19 cellular contexts compared by ENCODE assay signal in genomic region chr6:118285791-118286190, GRCh38.
"Had no signal": no experiment of that assay in that cellular context is flagged by ENCODE, and none has a peak within 500 bp of the region (broad histone marks: within the 10 kb centered on the region; RNA-seq: fewer than 3 reads in every experiment).

No MANE protein-coding gene starts in this region.

- H3K9me3 ChIP-seq: colonic mucosa, gastroesophageal sphincter had no signal

- H3K4me1 Mint-ChIP-seq: activated B cell treated with CpG ODN at 0.5 μM for 24 hours had no signal

- H3K36me3 Mint-ChIP-seq: activated CD4-positive, alpha-beta memory T cell treated with anti-CD3 and anti-CD28 coated beads for 36 hours; activated naive CD8-positive, alpha-beta T cell; natural killer cell treated with Interleukin-12 subunit alpha and Interleukin-12 subunit beta and Interleukin-15 and Interleukin-18, amount 100 ng/mL, for 72 hours; T-cell; type B pancreatic cell had no signal

- H3K27me3 ChIP-seq: colonic mucosa, gastroesophageal sphincter had no signal

- H3K9me3 Mint-ChIP-seq: activated B cell treated with CpG ODN at 0.5 μM for 24 hours; activated CD4-positive, alpha-beta memory T cell treated with anti-CD3 and anti-CD28 coated beads for 36 hours; activated T-helper 1 cell treated with anti-CD3 and anti-CD28 coated beads, Interleukin-12 subunit alpha, Interleukin-12 subunit beta, Interleukin-2, Interleukin-4 antibody, amounts not matched to agents 30 ng/mL and 10 ng/mL and 1 ng/mL, durations not matched to agents 14 hours and 24 hours and 36 hours; brain; natural killer cell treated with Interleukin-12 subunit alpha and Interleukin-12 subunit beta and Interleukin-15 and Interleukin-18, amount 100 ng/mL, for 72 hours; T-cell; type B pancreatic cell had no signal

- DNase-seq: activated B cell treated with CpG ODN at 0.5 μM for 24 hours; activated CD4-positive, alpha-beta memory T cell treated with anti-CD3 and anti-CD28 coated beads for 36 hours; activated CD4-positive, alpha-beta T cell treated with anti-CD3 and anti-CD28 coated beads for 4 hours; activated T-cell treated with anti-CD3 and anti-CD28 coated beads for 4 hours; amniotic stem cell; central memory CD4-positive, alpha-beta T cell; colonic mucosa; stimulated activated CD4-positive, alpha-beta T cell treated with anti-CD3 and anti-CD28 coated beads, Interleukin-12 subunit alpha, Interleukin-12 subunit beta, amount 100 ng/mL, for 4 hours; stimulated activated CD4-positive, alpha-beta T cell treated with anti-CD3 and anti-CD28 coated beads, Interleukin-1b, Interleukin-23, amount 100 ng/mL, for 48 hours; stimulated activated CD8-positive, alpha-beta memory T cell treated with anti-CD3 and anti-CD28 coated beads, Interleukin-4, amount 100 ng/mL, for 48 hours; stimulated activated naive CD4-positive, alpha-beta T cell treated with Interleukin-2 at 50 U/mL for 16 hours; T-cell had no signal

- H3K4me1 ChIP-seq: colonic mucosa had no signal

- H3K27me3 Mint-ChIP-seq: activated CD4-positive, alpha-beta memory T cell treated with anti-CD3 and anti-CD28 coated beads for 36 hours had no signal

- H3K27ac ChIP-seq: colonic mucosa had no signal

- H3K4me3 Mint-ChIP-seq: activated B cell treated with CpG ODN at 0.5 μM for 24 hours; activated CD4-positive, alpha-beta memory T cell treated with anti-CD3 and anti-CD28 coated beads for 36 hours; activated naive CD8-positive, alpha-beta T cell; activated T-helper 1 cell treated with anti-CD3 and anti-CD28 coated beads, Interleukin-12 subunit alpha, Interleukin-12 subunit beta, Interleukin-2, Interleukin-4 antibody, amounts not matched to agents 30 ng/mL and 10 ng/mL and 1 ng/mL, durations not matched to agents 14 hours and 24 hours and 36 hours; brain; natural killer cell treated with Interleukin-12 subunit alpha and Interleukin-12 subunit beta and Interleukin-15 and Interleukin-18, amount 100 ng/mL, for 72 hours; T-cell; type B pancreatic cell had no signal

- H3K4me3 ChIP-seq: colonic mucosa, gastroesophageal sphincter, lung had no signal

- H3K36me3 ChIP-seq: colonic mucosa, gastroesophageal sphincter had no signal

- ATAC-seq: gastroesophageal sphincter; natural killer cell treated with Interleukin-12 subunit alpha and Interleukin-12 subunit beta and Interleukin-15 and Interleukin-18, amount 100 ng/mL, for 72 hours; T-cell had no signal

- H3K27ac Mint-ChIP-seq: activated B cell treated with CpG ODN at 0.5 μM for 24 hours; activated CD4-positive, alpha-beta memory T cell treated with anti-CD3 and anti-CD28 coated beads for 36 hours; activated naive CD8-positive, alpha-beta T cell; activated T-helper 1 cell treated with anti-CD3 and anti-CD28 coated beads, Interleukin-12 subunit alpha, Interleukin-12 subunit beta, Interleukin-2, Interleukin-4 antibody, amounts not matched to agents 30 ng/mL and 10 ng/mL and 1 ng/mL, durations not matched to agents 14 hours and 24 hours and 36 hours; natural killer cell treated with Interleukin-12 subunit alpha and Interleukin-12 subunit beta and Interleukin-15 and Interleukin-18, amount 100 ng/mL, for 72 hours; T-cell; type B pancreatic cell had no signal
